8 cellular contexts compared by ENCODE assay signal in genomic region chr2:132349082-132349687, GRCh38.
DNase-seq lines count a peak whose midpoint lies in the region; ATAC-seq, FAIRE-seq and TF ChIP-seq lines count a peak whose summit lies in the region.
"Not testable (repeated sequence)": the region's sequence is repeated elsewhere in the genome, so short reads cannot be mapped to it uniquely, and the experiment has no call there.

No MANE protein-coding gene starts in this region.

- not testable (repeated sequence) for FAIRE-seq in bronchial epithelial cell (lab: Jason Lieb, UNC)

- H3K4me1 ChIP-seq in left ventricle myocardium inferior, upper lobe of right lung: not testable (repeated sequence)

- ATAC-seq in SK-N-SH treated with all-trans-retinoic acid at 6 μM for 48 hours = peak; percentile 10; the same call in 1 of the 3 replicates
- ATAC-seq in upper lobe of right lung = peak; percentile 56

- H3K79me2 ChIP-seq in neural cell (replicated peaks; ENCODE audit: insufficient read depth, low read length) = not testable (repeated sequence)

- not testable (repeated sequence) for H3K9me3 ChIP-seq in left ventricle myocardium inferior (replicated peaks); neural cell (ENCODE audit: low read length); upper lobe of right lung

- not testable (repeated sequence) for H3K27ac ChIP-seq in left ventricle myocardium inferior (replicated peaks); neural cell (ENCODE audit: low read length); upper lobe of right lung

- DNase-seq in Daoy (ENCODE audit: low read depth) (peak; percentile 69), LHCN-M2 (ENCODE audit: low read depth) (peak; percentile 66), NCI-H446 treated with DMSO at 0.1 percent for 48 hours (lab: John Stamatoyannopoulos, UW) (peak; percentile 1), bronchial epithelial cell (ENCODE audit: low read depth) (peak; percentile 54)
- DNase-seq in left ventricle myocardium inferior, upper lobe of right lung: not testable (repeated sequence)

- intact Hi-C loops in left ventricle myocardium inferior (cut with micrococcal nuclease); upper lobe of right lung (cut with DNase I): not testable (repeated sequence)

- not testable (repeated sequence) for H3F3A ChIP-seq in neural cell (ENCODE audit: insufficient read depth, low read length, poor library complexity, severe bottlenecking)

- H4K20me1 ChIP-seq in neural cell (ENCODE audit: insufficient read depth) = not testable (repeated sequence)

- H3K4me2 ChIP-seq in neural cell (ENCODE audit: low read length) = not testable (repeated sequence)

- H3K36me3 ChIP-seq in bronchial epithelial cell (ENCODE audit: control insufficient read depth, insufficient read depth, low read length); left ventricle myocardium inferior; neural cell (ENCODE audit: insufficient read depth, low read length); upper lobe of right lung: not testable (repeated sequence)

- TF ChIP-seq EP300 in neural cell (conservative IDR thresholded peaks at IDR 0.05; ENCODE audit: poor library complexity, severe bottlenecking) = not testable (repeated sequence)

- not testable (repeated sequence) for H3K9me2 ChIP-seq in neural cell (ENCODE audit: insufficient read depth, low read length)

- H3K27me3 ChIP-seq in bronchial epithelial cell (ENCODE audit: control insufficient read depth, insufficient read depth, low read length); left ventricle myocardium inferior (ENCODE audit: low read depth); neural cell (ENCODE audit: insufficient read depth, low read depth, low read length); upper lobe of right lung: not testable (repeated sequence)

- peak; percentile 62 for TF ChIP-seq CTCF in bronchial epithelial cell (IDR thresholded peaks at IDR 0.05; ENCODE audit: insufficient read depth, low read length, severe bottlenecking)
- TF ChIP-seq CTCF in left ventricle myocardium inferior (IDR thresholded peaks at IDR 0.05; ENCODE audit: borderline replicate concordance) = peak; percentile 67
- TF ChIP-seq CTCF in neural cell (IDR thresholded peaks at IDR 0.05; ENCODE audit: poor library complexity, severe bottlenecking) = peak; percentile 76
- TF ChIP-seq CTCF in upper lobe of right lung (IDR thresholded peaks at IDR 0.05) = peak; percentile 70

- not testable (repeated sequence) for H3K4me3 ChIP-seq in bronchial epithelial cell (ENCODE audit: low read depth, low read length); left ventricle myocardium inferior; neural cell (ENCODE audit: low read length); upper lobe of right lung

- not testable (repeated sequence) for H2AFZ ChIP-seq in neural cell (ENCODE audit: low read depth, low read length)

- peak; percentile 75 for TF ChIP-seq RAD21 in neural cell (conservative IDR thresholded peaks at IDR 0.05)

- H3K9ac ChIP-seq in neural cell (ENCODE audit: low read length) = not testable (repeated sequence)

TF ChIP-seq in neural cell, 6 proteins besides CTCF, POLR2A, EP300 and RAD21:
- peak; percentile 76 for TF ChIP-seq SMC3 (conservative IDR thresholded peaks at IDR 0.05; ENCODE audit: poor library complexity)
TF ChIP-seq in neural cell: peak in this region for 1; not testable (repeated sequence) for 5.
